Comparison of ENCODE assay signal across 1 cellular context in the genomic region with DNA sequence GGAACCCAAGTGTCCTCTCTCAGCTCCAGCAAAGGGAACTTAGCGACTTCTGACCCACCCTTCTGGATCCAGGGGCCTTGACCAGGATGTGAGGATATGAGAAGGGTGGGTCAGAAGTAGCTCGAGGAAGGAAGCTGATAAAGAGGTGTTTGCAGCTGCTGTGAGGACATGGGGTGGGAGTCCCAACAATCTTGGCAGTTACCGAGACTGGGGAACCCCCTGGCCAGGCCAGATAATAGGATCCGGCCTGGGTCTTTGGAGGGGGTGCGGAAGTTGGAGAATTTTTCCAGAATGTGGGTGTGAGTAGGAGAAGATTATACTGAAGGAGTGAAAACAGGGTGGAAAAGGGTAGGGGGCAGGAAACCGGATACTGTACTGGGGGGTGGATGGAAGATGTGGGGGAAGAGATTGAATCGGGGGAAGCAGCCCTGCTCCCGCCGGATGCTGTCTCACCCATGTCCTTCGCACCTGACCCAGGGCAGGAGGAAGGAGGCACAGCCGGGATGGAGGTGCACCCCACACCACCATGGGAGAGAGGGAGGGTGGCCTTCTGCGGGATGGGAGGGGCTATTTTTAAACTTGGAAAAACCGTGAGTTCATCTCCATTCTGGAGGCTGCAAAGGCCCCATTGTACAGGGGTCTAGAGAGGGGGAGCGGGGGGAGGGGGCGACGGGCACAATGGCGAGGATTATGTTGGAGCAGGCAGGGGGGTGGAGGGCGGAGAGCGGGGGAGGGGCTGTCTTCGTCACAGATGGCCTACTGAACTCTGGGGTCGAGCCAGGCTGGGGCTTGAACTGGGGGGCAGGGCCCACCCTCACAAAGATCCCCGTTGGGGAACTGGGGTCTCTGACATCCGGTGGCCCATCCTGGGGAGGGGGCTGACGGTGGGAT.
TF ChIP-seq lines count a peak whose summit lies in the region.

No MANE protein-coding gene starts in this region.

TF ChIP-seq in HepG2, 621 proteins besides CTCF, POLR2A, EP300 and RAD21:
- TF ChIP-seq SP140L (CRISPR knock-in tag; IDR thresholded peaks at IDR 0.05; ENCODE audit: borderline replicate concordance) (no peak), MEIS1 (CRISPR knock-in tag; IDR thresholded peaks at IDR 0.05; ENCODE audit: borderline replicate concordance) (no peak), ZNF674 (CRISPR knock-in tag; IDR thresholded peaks at IDR 0.05; ENCODE audit: low read depth) (no peak), PRMT3 (CRISPR knock-in tag; IDR thresholded peaks at IDR 0.05; ENCODE audit: borderline replicate concordance, low read depth) (no peak), BHLHE40 (IDR thresholded peaks at IDR 0.05; ENCODE audit: low read length) (no peak), ZNF850 (CRISPR knock-in tag; conservative IDR thresholded peaks at IDR 0.05) (no peak), ZFAT (CRISPR knock-in tag; conservative IDR thresholded peaks at IDR 0.05) (no peak), ZFP41 (CRISPR knock-in tag; IDR thresholded peaks at IDR 0.05; ENCODE audit: borderline replicate concordance) (no peak), ZNF225 (CRISPR knock-in tag; IDR thresholded peaks at IDR 0.05) (no peak), ZSCAN25 (CRISPR knock-in tag; IDR thresholded peaks at IDR 0.05) (0 out of 2 replicates have a peak, but pooled peaks have one; percentile 42), MAFG (CRISPR knock-in tag; IDR thresholded peaks at IDR 0.05) (no peak), STAG1 (CRISPR knock-in tag; IDR thresholded peaks at IDR 0.05) (no peak), ZBTB42 (CRISPR knock-in tag; IDR thresholded peaks at IDR 0.05) (no peak), ZNF724P (CRISPR knock-in tag; IDR thresholded peaks at IDR 0.05; ENCODE audit: borderline replicate concordance) (no peak), ZNF616 (CRISPR knock-in tag; IDR thresholded peaks at IDR 0.05; ENCODE audit: low read depth) (no peak), ZNF550 (CRISPR knock-in tag; IDR thresholded peaks at IDR 0.05; ENCODE audit: borderline replicate concordance) (no peak), ZNF281 (CRISPR knock-in tag; IDR thresholded peaks at IDR 0.05; ENCODE audit: borderline replicate concordance) (peak; percentile 31; the same call in 1 of the 2 replicates), E2F2 (CRISPR knock-in tag; IDR thresholded peaks at IDR 0.05; ENCODE audit: borderline replicate concordance) (no peak), HIC2 (CRISPR knock-in tag; IDR thresholded peaks at IDR 0.05; ENCODE audit: low read depth) (no peak), ZNF776 (CRISPR knock-in tag; IDR thresholded peaks at IDR 0.05) (no peak), XRCC5 (optimal IDR thresholded peaks at IDR 0.05; ENCODE audit: low read length) (no peak), GABPB1 (CRISPR knock-in tag; IDR thresholded peaks at IDR 0.05) (no peak), POLR2AphosphoS5 (IDR thresholded peaks at IDR 0.05; ENCODE audit: low read depth, low read length) (no peak)
- TF ChIP-seq, protein P1, sequence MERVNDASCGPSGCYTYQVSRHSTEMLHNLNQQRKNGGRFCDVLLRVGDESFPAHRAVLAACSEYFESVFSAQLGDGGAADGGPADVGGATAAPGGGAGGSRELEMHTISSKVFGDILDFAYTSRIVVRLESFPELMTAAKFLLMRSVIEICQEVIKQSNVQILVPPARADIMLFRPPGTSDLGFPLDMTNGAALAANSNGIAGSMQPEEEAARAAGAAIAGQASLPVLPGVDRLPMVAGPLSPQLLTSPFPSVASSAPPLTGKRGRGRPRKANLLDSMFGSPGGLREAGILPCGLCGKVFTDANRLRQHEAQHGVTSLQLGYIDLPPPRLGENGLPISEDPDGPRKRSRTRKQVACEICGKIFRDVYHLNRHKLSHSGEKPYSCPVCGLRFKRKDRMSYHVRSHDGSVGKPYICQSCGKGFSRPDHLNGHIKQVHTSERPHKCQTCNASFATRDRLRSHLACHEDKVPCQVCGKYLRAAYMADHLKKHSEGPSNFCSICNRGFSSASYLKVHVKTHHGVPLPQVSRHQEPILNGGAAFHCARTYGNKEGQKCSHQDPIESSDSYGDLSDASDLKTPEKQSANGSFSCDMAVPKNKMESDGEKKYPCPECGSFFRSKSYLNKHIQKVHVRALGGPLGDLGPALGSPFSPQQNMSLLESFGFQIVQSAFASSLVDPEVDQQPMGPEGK (CRISPR knock-in tag; IDR thresholded peaks at IDR 0.05) = 0 out of 2 replicates have a peak, but pooled peaks have one; percentile 3
